In genomic region chr2:69789762-69790600, GRCh38 we compare ENCODE assay signal across 8 cellular contexts. TPM values are rescaled to one million over a fixed set of nuclear protein-coding genes. Genes with fewer than 3 reads are reported as not detected.
A peak's percentile ranks its signal among the peaks of the same experiment; 100 is the strongest.
DNase-seq lines count a peak whose midpoint lies in the region; ATAC-seq, FAIRE-seq and TF ChIP-seq lines count a peak whose summit lies in the region.

No MANE protein-coding gene starts in this region.

- no peak; the same call in 1 of the 2 replicates for TF ChIP-seq POLR2A in GM12891 (IDR thresholded peaks at IDR 0.05; ENCODE audit: low read depth, low read length)

- TF ChIP-seq CTCF in lung (IDR thresholded peaks at IDR 0.05; ENCODE audit: control extremely low read depth, extremely low read depth) = no peak

- ATAC-seq in HG02798 (IDR thresholded peaks at IDR 0.05; ENCODE audit: poor library complexity, unreplicated experiment) (peak; percentile 61), lung (ENCODE audit: insufficient read depth, low FRiP score) (no peak)
- no peak for ATAC-seq in activated naive CD8-positive, alpha-beta T cell treated with anti-CD3 and anti-CD28 coated beads, Interleukin-2, amount 10 ng/mL, durations not matched to agents 7 days and 5 days (ENCODE audit: low read depth)

- DNase-seq in GM12891 (ENCODE audit: insufficient read length, low spot score) (no peak), lung (ENCODE audit: low spot score) (no peak), H7 (no peak), DMS53 treated with DMSO at 0.1 percent for 48 hours (lab: John Stamatoyannopoulos, UW; ENCODE audit: unreplicated experiment) (no peak)
- no peak for DNase-seq in activated naive CD8-positive, alpha-beta T cell treated with anti-CD3 and anti-CD28 coated beads, Interleukin-2, amount 10 ng/mL, durations not matched to agents 7 days and 5 days
- DNase-seq in activated CD4-positive, alpha-beta T cell treated with anti-CD3 and anti-CD28 coated beads for 4 hours = no peak

- 32 to 55% methylated on average over 7 of the region's 7 CpGs for WGBS in lung, 2 donors
- 27% methylated on average over 7 of the region's 7 CpGs for WGBS in urinary bladder

- no peaks in the 10 kb centered on the region for H3K9me3 ChIP-seq in lung (ENCODE audit: control insufficient read depth in 2 of 2, insufficient read depth in 1 of 2, low read length in 1 of 2)

- peaks cover 18% of the 10 kb centered on the region for H3K4me1 Mint-ChIP-seq in activated naive CD8-positive, alpha-beta T cell treated with anti-CD3 and anti-CD28 coated beads, Interleukin-2, amount 10 ng/mL, durations not matched to agents 7 days and 5 days

- no peaks in the 10 kb centered on the region for H3K9me3 Mint-ChIP-seq in activated naive CD8-positive, alpha-beta T cell treated with anti-CD3 and anti-CD28 coated beads, Interleukin-2, amount 10 ng/mL, durations not matched to agents 7 days and 5 days

- peaks cover 17% of the 10 kb centered on the region for H3K36me3 Mint-ChIP-seq in activated naive CD8-positive, alpha-beta T cell treated with anti-CD3 and anti-CD28 coated beads, Interleukin-2, amount 10 ng/mL, durations not matched to agents 7 days and 5 days

- peaks cover 0 to 7% of the 10 kb centered on the region in 2 donors for H3K36me3 ChIP-seq in lung (ENCODE audit: control insufficient read depth in 2 of 2, insufficient read depth in 2 of 2, low read length in 2 of 2)
- no peaks in the 10 kb centered on the region for H3K36me3 ChIP-seq in urinary bladder (ENCODE audit: insufficient read depth)
- H3K36me3 ChIP-seq in H7 (replicated peaks; ENCODE audit: control insufficient read depth, insufficient read depth, low read length) = no peaks in the 10 kb centered on the region; the same call in 1 of the 2 replicates

- H3K27ac ChIP-seq in lung (ENCODE audit: low read depth in 1 of 2, low read length in 1 of 2) (peak overlapping the region; percentile 25 to 71), urinary bladder (ENCODE audit: low read depth) (peak overlapping the region; percentile 66)

- H3K27ac Mint-ChIP-seq in activated naive CD8-positive, alpha-beta T cell treated with anti-CD3 and anti-CD28 coated beads, Interleukin-2, amount 10 ng/mL, durations not matched to agents 7 days and 5 days = peak overlapping the region; percentile 53

- POLR2A ChIA-PET in activated naive CD8-positive, alpha-beta T cell treated with anti-CD3 and anti-CD28 coated beads, Interleukin-2, amount 10 ng/mL, durations not matched to agents 7 days and 5 days (lab: Charles Lee) = interaction anchor here (0.6 to 0.9 kb wide), 2 partner anchors 17 to 66 kb away, joined by 3 read pairs; no protein-coding TSS in a partner anchor

- FAIRE-seq in GM12891 (lab: Jason Lieb, UNC) = peak; percentile 88

- H3K27me3 Mint-ChIP-seq in activated naive CD8-positive, alpha-beta T cell treated with anti-CD3 and anti-CD28 coated beads, Interleukin-2, amount 10 ng/mL, durations not matched to agents 7 days and 5 days = no peaks in the 10 kb centered on the region

- H3K4me1 ChIP-seq in lung (ENCODE audit: control insufficient read depth in 2 of 2, insufficient read depth in 2 of 2, low read length in 2 of 2) (peaks cover 0 to 5% of the 10 kb centered on the region in 2 donors), urinary bladder (ENCODE audit: insufficient read depth) (peaks cover 2% of the 10 kb centered on the region)

- H3K27me3 ChIP-seq in lung (ENCODE audit: control insufficient read depth, insufficient read depth) = no peaks in the 10 kb centered on the region
- no peaks in the 10 kb centered on the region for H3K27me3 ChIP-seq in H7 (ENCODE audit: control insufficient read depth, insufficient read depth, low read length)

- H3K4me3 ChIP-seq in lung (no peak overlapping the region), urinary bladder (ENCODE audit: low read depth, low read length) (no peak overlapping the region), H7 (ENCODE audit: insufficient read depth, low read depth, low read length) (no peak overlapping the region)

- peak overlapping the region; percentile 72 for H3K4me3 Mint-ChIP-seq in activated naive CD8-positive, alpha-beta T cell treated with anti-CD3 and anti-CD28 coated beads, Interleukin-2, amount 10 ng/mL, durations not matched to agents 7 days and 5 days

TF ChIP-seq in GM12891, 5 proteins besides CTCF, POLR2A, EP300 and RAD21:
- no peak for TF ChIP-seq SPI1 (IDR thresholded peaks at IDR 0.05; ENCODE audit: low read depth, low read length)

RNA-seq across cellular contexts. Expression of gene GMCL1, which starts 39.5 kb away (rescaled TPM):
- 4.5 TPM for polyA plus RNA-seq in GM12891 (2012; ENCODE audit: low read depth, missing spikeins)
- 10 to 100 TPM; 26.0 to 30.0 TPM for total RNA-seq in activated naive CD8-positive, alpha-beta T cell treated with anti-CD3 and anti-CD28 coated beads, Interleukin-2, amount 10 ng/mL, durations not matched to agents 7 days and 5 days
- total RNA-seq in lung (10 to 100 TPM; 13.4 to 31.1 TPM), urinary bladder (26.8 TPM)
- polyA plus RNA-seq in lung (1 to 10 TPM; 6.8 to 8.1 TPM), urinary bladder (11.2 TPM)
- 8.1 and 10.4 TPM in 2 replicates for total RNA-seq in H7 (2014; rRNA removed; shearing (Covaris generic))

RNA-seq across cellular contexts. Expression of gene ANXA4, which starts 48.0 kb away (rescaled TPM):
- polyA plus RNA-seq in GM12891 (2012; ENCODE audit: low read depth, missing spikeins) = 51.1 TPM
- 10 to 100 TPM; 40.9 to 41.2 TPM for total RNA-seq in activated naive CD8-positive, alpha-beta T cell treated with anti-CD3 and anti-CD28 coated beads, Interleukin-2, amount 10 ng/mL, durations not matched to agents 7 days and 5 days
- total RNA-seq in lung (100 to 1,000 TPM in 1 of 2 donors, 10 to 100 TPM in 1; 88.3 to 170 TPM), urinary bladder (27.1 TPM)
- polyA plus RNA-seq in lung (10 to 100 TPM; 75.0 to 98.9 TPM), urinary bladder (68.0 TPM)
- 2.8 and 3.0 TPM in 2 replicates for total RNA-seq in H7 (2014; rRNA removed; shearing (Covaris generic))
